In genomic region chr11:94623120-94623735, GRCh38 we compare ENCODE assay signal across 7 cellular contexts. TPM values are rescaled to one million over a fixed set of nuclear protein-coding genes. Genes with fewer than 3 reads are reported as not detected.
DNase-seq lines count a peak whose midpoint lies in the region; ATAC-seq, FAIRE-seq and TF ChIP-seq lines count a peak whose summit lies in the region.

No MANE protein-coding gene starts in this region.

- peak; percentile 68 for ATAC-seq in HG02588 (IDR thresholded peaks at IDR 0.05; ENCODE audit: unreplicated experiment)
- ATAC-seq in K562: peak; percentile 99

- H3K9ac ChIP-seq in K562 (ENCODE audit: insufficient read depth in 1 of 2, low read depth in 2 of 2, low read length in 2 of 2): no peak overlapping the region

- CTCF ChIA-PET in K562 (lab: Yijun Ruan, JAX; ENCODE audit: low intra/inter-chr PET ratio): interaction anchor here (0.6 to 2.6 kb wide), 6 partner anchors 8 to 1141 kb away, joined by 3 to 18 read pairs (median 7); no protein-coding TSS in a partner anchor

- peak; percentile 93 for FAIRE-seq in K562 (lab: Jason Lieb, UNC)

- H4K20me1 ChIP-seq in K562 (replicated peaks; ENCODE audit: control insufficient read depth, insufficient read depth, low read length): no peaks in the 10 kb centered on the region

- TF ChIP-seq POLR2A in K562 (conservative IDR thresholded peaks at IDR 0.05): no peak

- H2AFZ ChIP-seq in K562 (ENCODE audit: low read depth, low read length): no peak overlapping the region

- no peaks in the 10 kb centered on the region; the same call in 2 of the 3 replicates for H3K36me3 ChIP-seq in K562 (ENCODE audit: control insufficient read depth, insufficient read depth, low read length)
- peaks cover 2% of the 10 kb centered on the region; the same call in 1 of the 2 replicates for H3K36me3 ChIP-seq in iPS DF 6.9 (ENCODE audit: control insufficient read depth, insufficient read depth, low read length)

- H3K27ac ChIP-seq in K562 (ENCODE audit: extremely low read depth, low read depth, low read length) (no peak overlapping the region), iPS DF 6.9 (ENCODE audit: low read length) (no peak overlapping the region)

- DNase-seq in NCI-H128 (lab: John Stamatoyannopoulos, UW; ENCODE audit: unreplicated experiment) (peak; percentile 77), SK-N-DZ (ENCODE audit: low spot score) (peak; percentile 90), K562 (ENCODE audit: extremely low read depth in 1 of 4, low spot score in 3 of 4) (peak; percentile 66 to 84 (median 70)), iPS DF 6.9 (ENCODE audit: low read depth, low spot score) (peak; percentile 80)
- peak; percentile 9 to 40 (median 16) for DNase-seq in stimulated activated CD4-positive, alpha-beta T cell treated with anti-CD3 and anti-CD28 coated beads, Interleukin-12 subunit alpha, Interleukin-12 subunit beta, amount 100 ng/mL, for 48 hours (ENCODE audit: low read depth in 2 of 3, low spot score in 1 of 3)

- TF ChIP-seq RAD21 in K562 (CRISPR knock-in tag; conservative IDR thresholded peaks at IDR 0.05 in 1 of 2, IDR thresholded peaks at IDR 0.05 in 1 of 2): peak; percentile 98 to 100

- TF ChIP-seq EP300 in K562 (IDR thresholded peaks at IDR 0.05; ENCODE audit: low read length): no peak

- no TSS peak for BruUV-seq in K562 (replicated peaks; lab: Mats Ljungman, UMichigan)

- peak; percentile 67 for TF ChIP-seq CTCF in GM12874 (IDR thresholded peaks at IDR 0.05; ENCODE audit: insufficient read depth, low read depth, low read length)
- TF ChIP-seq CTCF in K562 (IDR thresholded peaks at IDR 0.05 in 2 of 3, conservative IDR thresholded peaks at IDR 0.05 in 1 of 3; ENCODE audit: insufficient read depth in 2 of 3, low read depth in 1 of 3, low read length in 3 of 3): peak; percentile 67 to 94 (median 93)

- in situ Hi-C loops in K562 (cut with MboI): loop anchor here (10.0 kb wide), 2 partner anchors 272 to 522 kb away; no protein-coding TSS in a partner anchor

- H3K4me3 ChIP-seq in K562 (no peak overlapping the region), iPS DF 6.9 (ENCODE audit: low read length) (no peak overlapping the region)

- WGBS in K562 (ENCODE audit: insufficient coverage, low coverage, missing lambda C conversion rate): 14% methylated on average over 6 of the region's 6 CpGs
- no CpG with 5 or more reads among the region's 6 CpGs for WGBS in iPS DF 6.9 (ENCODE audit: insufficient coverage, insufficient read length)

- intact Hi-C loops in K562 (cut with micrococcal nuclease): loop anchor here (1.0 to 5.0 kb wide), 8 partner anchors 119 to 524 kb away; partner anchors contain the start of genes AMOTL1 and SRSF8

- H3K9me3 ChIP-seq in K562 (replicated peaks; ENCODE audit: control insufficient read depth, insufficient read depth, low read depth, low read length) (peaks cover 11% of the 10 kb centered on the region), iPS DF 6.9 (ENCODE audit: control insufficient read depth, insufficient read depth, low read length) (peaks cover 2% of the 10 kb centered on the region; the same call in 1 of the 2 replicates)

- H3K4me1 ChIP-seq in K562 (replicated peaks in 1 of 2; ENCODE audit: control insufficient read depth in 2 of 2, insufficient read depth in 2 of 2, low read length in 2 of 2) (no peaks in the 10 kb centered on the region; a peak in 1 of 5 replicates), iPS DF 6.9 (ENCODE audit: control insufficient read depth, insufficient read depth, low read length) (no peaks in the 10 kb centered on the region)

- H3K9me1 ChIP-seq in K562 (ENCODE audit: control insufficient read depth, insufficient read depth, low read length): no peaks in the 10 kb centered on the region

- POLR2A ChIA-PET in K562 (lab: Yijun Ruan, JAX): interaction anchor here (1.0 to 1.3 kb wide), 2 partner anchors 10 to 11 kb away, joined by 4 read pairs; no protein-coding TSS in a partner anchor

- H3K79me2 ChIP-seq in K562 (ENCODE audit: control insufficient read depth, insufficient read depth, low read length): no peaks in the 10 kb centered on the region

- H3K27me3 ChIP-seq in K562 (ENCODE audit: control insufficient read depth in 2 of 2, insufficient read depth in 2 of 2, low read length in 2 of 2): no peaks in the 10 kb centered on the region
- no peaks in the 10 kb centered on the region for H3K27me3 ChIP-seq in iPS DF 6.9 (ENCODE audit: control insufficient read depth, insufficient read depth, low read length)

- H3K4me2 ChIP-seq in K562 (ENCODE audit: insufficient read depth, low read length): no peak overlapping the region

TF ChIP-seq in K562, 482 proteins besides CTCF, POLR2A, EP300 and RAD21 (continues in another document):
- TF ChIP-seq RBM25 (IDR thresholded peaks at IDR 0.05; ENCODE audit: low read depth, low read length, severe bottlenecking) (no peak), ZFP91 (CRISPR knock-in tag; IDR thresholded peaks at IDR 0.05) (no peak), MAZ (CRISPR knock-in tag; conservative IDR thresholded peaks at IDR 0.05 in 1 of 2, IDR thresholded peaks at IDR 0.05 in 1 of 2) (0 out of 4 replicates have a peak, but pooled peaks of 1 of the 2 experiments have one; percentile 15), RFX7 (CRISPR knock-in tag; IDR thresholded peaks at IDR 0.05) (no peak), SMC3 (conservative IDR thresholded peaks at IDR 0.05; ENCODE audit: insufficient read depth, low read depth, low read length) (peak; percentile 93), PBX2 (CRISPR knock-in tag; IDR thresholded peaks at IDR 0.05; ENCODE audit: low read depth) (no peak), PBX2 (tag; conservative IDR thresholded peaks at IDR 0.05; ENCODE audit: low read depth) (peak; percentile 63), MEIS2 (IDR thresholded peaks at IDR 0.05; ENCODE audit: partially characterized antibody) (peak; percentile 43), GABPA (tag; conservative IDR thresholded peaks at IDR 0.05; ENCODE audit: low read depth) (no peak), ZNF253 (CRISPR knock-in tag; conservative IDR thresholded peaks at IDR 0.05) (no peak), SUPT5H (IDR thresholded peaks at IDR 0.05) (no peak), PHF8 (IDR thresholded peaks at IDR 0.05; ENCODE audit: borderline replicate concordance, low read length) (no peak), ZSCAN29 (IDR thresholded peaks at IDR 0.05) (no peak)

RNA-seq across cellular contexts. Expression of gene PIWIL4, which starts 56.1 kb away (rescaled TPM):
- 0.14 and 0.41 TPM in 2 replicates for polyA plus RNA-seq in SK-N-DZ (2014; cell fraction: cytosol; rRNA removed)
- polyA plus RNA-seq in SK-N-DZ (2014; cell fraction: nucleus; rRNA removed): 0.07 and 0.35 TPM in 2 replicates
- 7.7 and 17.4 TPM in 2 replicates for total RNA-seq in K562 (2011; cell fraction: chromatin; rRNA removed; ENCODE audit: low replicate concordance)
- 6.2 and 6.4 TPM in 2 replicates for total RNA-seq in K562 (2011; cell fraction: nucleolus; rRNA removed)
- total RNA-seq in K562 (2011; cell fraction: nucleoplasm; rRNA removed): 4.4 and 6.3 TPM in 2 replicates
- total RNA-seq in K562 (2014; rRNA removed) (9.5 and 10.9 TPM in 2 replicates), K562 (2014; rRNA removed; fragmentation: Illumina TruSeq; extraction: Trizol) (14.9 and 16.0 TPM in 2 replicates), K562 (2015; rRNA removed; fragmentation: Illumina TruSeq; extraction: Trizol) (12.9 and 13.6 TPM in 2 replicates), K562 (2021) (10.2 and 10.5 TPM in 2 replicates)
- polyA plus RNA-seq in K562 (2011; rRNA removed) (1.5 and 6.3 TPM in 2 replicates), K562 (2014; fragmentation: Illumina TruSeq; extraction: Trizol) (15.5 and 17.0 TPM in 2 replicates), K562 (2014; fragmentation: Nextera tagmentation; extraction: Ambion mirVana) (10 to 100 TPM in 1 of 2 experiments, 1 to 10 TPM in 1; 8.4 to 10.8 TPM), K562 (2014; rRNA removed) (13.5 and 16.5 TPM in 2 replicates)
- polyA plus RNA-seq in K562 (2011; cell fraction: cytosol; rRNA removed): 0.84 and 4.6 TPM in 2 replicates
- polyA plus RNA-seq in K562 (2011; cell fraction: nucleus; rRNA removed): 2.2 and 9.7 TPM in 2 replicates
- polyA plus RNA-seq in K562 (2012): 9.6 and 10.5 TPM in 2 replicates
- 1.2 and 7.7 TPM in 2 replicates for polyA minus RNA-seq in K562 (2011; rRNA and poly(A)+ RNA removed)
- polyA minus RNA-seq in K562 (2011; cell fraction: cytosol; rRNA and poly(A)+ RNA removed): 0.91 and 2.3 TPM in 2 replicates
- polyA minus RNA-seq in K562 (2011; cell fraction: nucleus; rRNA and poly(A)+ RNA removed): 2.2 and 4.4 TPM in 2 replicates

Comparison
In these comparisons a context has a peak if more than half of its experiments do, and no peak if none do; other contexts are left out.
1. DNase-seq: peak in every context shown above with its lines; median percentile 90 in SK-N-DZ; 80 in iPS DF 6.9; 77 in NCI-H128; 70 in K562; 16 in stimulated activated CD4-positive, alpha-beta T cell treated with anti-CD3 and anti-CD28 coated beads, Interleukin-12 subunit alpha, Interleukin-12 subunit beta, amount 100 ng/mL, for 48 hours.